Comparison of ENCODE assay signal across 14 cellular contexts in the genomic region with DNA sequence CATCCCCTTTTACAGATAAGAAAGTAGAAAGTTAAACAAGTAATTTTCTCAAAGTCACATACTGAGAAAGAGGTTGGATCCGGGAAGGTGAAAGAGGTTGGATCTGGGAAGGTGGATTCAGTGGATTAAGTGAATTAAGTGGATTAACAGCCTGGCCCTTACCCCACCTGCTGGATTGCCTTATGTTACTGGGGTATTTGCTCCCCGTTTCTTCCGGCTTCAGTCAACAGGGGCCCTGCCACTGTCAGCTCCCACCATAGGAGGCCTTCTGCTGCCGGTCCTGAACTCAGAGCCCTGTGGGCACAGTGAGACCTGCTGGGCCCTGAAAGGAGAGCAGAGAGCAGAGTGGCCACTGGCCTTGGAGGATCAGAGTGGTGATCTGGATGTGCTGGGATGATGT.
DNase-seq lines count a peak whose midpoint lies in the region; ATAC-seq and TF ChIP-seq lines count a peak whose summit lies in the region.
"Had no signal": no experiment of that assay in that cellular context is flagged by ENCODE, and none has a peak within 500 bp of the region (broad histone marks: within the 10 kb centered on the region; RNA-seq: fewer than 3 reads in every experiment).

No MANE protein-coding gene starts in this region.

- H3K27ac Mint-ChIP-seq in stimulated activated naive CD8-positive, alpha-beta T cell treated with anti-CD3 and anti-CD28 coated beads, Interleukin-15, amount 100 ng/mL, for 72 hours: peak overlapping the region; percentile 14 to 23
- H3K27ac Mint-ChIP-seq: CD4-positive, CD25-positive, alpha-beta regulatory T cell; HFFc6 had no signal

- H3K27me3 Mint-ChIP-seq in stimulated activated naive CD8-positive, alpha-beta T cell treated with anti-CD3 and anti-CD28 coated beads, Interleukin-15, amount 100 ng/mL, for 72 hours: no peaks in the 10 kb centered on the region
- H3K27me3 Mint-ChIP-seq: CD4-positive, CD25-positive, alpha-beta regulatory T cell had no signal

- H3K9me3 Mint-ChIP-seq in stimulated activated naive CD8-positive, alpha-beta T cell treated with anti-CD3 and anti-CD28 coated beads, Interleukin-15, amount 100 ng/mL, for 72 hours: no peaks in the 10 kb centered on the region
- H3K9me3 Mint-ChIP-seq: CD4-positive, CD25-positive, alpha-beta regulatory T cell; HFFc6 had no signal

- no peaks in the 10 kb centered on the region for H3K36me3 ChIP-seq in body of pancreas (replicated peaks in 1 of 2; ENCODE audit: insufficient read depth in 1 of 2, low read depth in 2 of 2)
- H3K36me3 ChIP-seq: BLaER1 treated with 17β-estradiol and CSF1 and Interleukin-3, amounts not matched to agents 10 nM and 100 nM had no signal

- H3K27me3 ChIP-seq in body of pancreas: no peaks in the 10 kb centered on the region
- H3K27me3 ChIP-seq: BLaER1 treated with 17β-estradiol and CSF1 and Interleukin-3, amounts not matched to agents 10 nM and 100 nM had no signal

- WGBS in body of pancreas, 2 donors: 86 to 90% methylated on average over 4 of the region's 4 CpGs

- DNase-seq in stimulated activated naive CD8-positive, alpha-beta T cell treated with anti-CD3 and anti-CD28 coated beads, Interleukin-15, amount 100 ng/mL, for 72 hours: no peak
- no peak for DNase-seq in stimulated activated naive CD8-positive, alpha-beta T cell treated with anti-CD3 and anti-CD28 coated beads, Interleukin-15, Interleukin-2, amounts not matched to agents 100 U/mL and 50 U/mL, for 24 hours
- DNase-seq in body of pancreas (no peak), mesenteric fat pad (ENCODE audit: low spot score) (peak; percentile 43), mucosa of gallbladder (ENCODE audit: low spot score) (no peak), NCI-H510A (lab: John Stamatoyannopoulos, UW) (no peak)
- DNase-seq: ACHN; CD4-positive, CD25-positive, alpha-beta regulatory T cell; DMS 273 treated with DMSO at 0.1 percent for 48 hours; HCEC 1CT; HFFc6 had no signal

- H3K4me1 Mint-ChIP-seq in stimulated activated naive CD8-positive, alpha-beta T cell treated with anti-CD3 and anti-CD28 coated beads, Interleukin-15, amount 100 ng/mL, for 72 hours: no peaks in the 10 kb centered on the region
- H3K4me1 Mint-ChIP-seq: CD4-positive, CD25-positive, alpha-beta regulatory T cell had no signal

- no peak for TF ChIP-seq CTCF in body of pancreas (IDR thresholded peaks at IDR 0.05)

- H3K4me3 ChIP-seq in body of pancreas: no peak overlapping the region
- H3K4me3 ChIP-seq: BLaER1 treated with 17β-estradiol and CSF1 and Interleukin-3, amounts not matched to agents 10 nM and 100 nM had no signal

- ATAC-seq in stimulated activated naive CD8-positive, alpha-beta T cell treated with anti-CD3 and anti-CD28 coated beads, Interleukin-15, amount 100 ng/mL, for 72 hours: no peak
- no peak for ATAC-seq in stimulated activated naive CD8-positive, alpha-beta T cell treated with anti-CD3 and anti-CD28 coated beads, Interleukin-15, Interleukin-2, amounts not matched to agents 100 U/mL and 50 U/mL, for 24 hours
- ATAC-seq in body of pancreas (no peak), HG02970 (IDR thresholded peaks at IDR 0.05; ENCODE audit: low FRiP score, unreplicated experiment) (no peak)
- ATAC-seq: HepG2 had no signal

- intact Hi-C loops in body of pancreas (cut with DNase I): no loop called here

- H3K4me3 Mint-ChIP-seq in stimulated activated naive CD8-positive, alpha-beta T cell treated with anti-CD3 and anti-CD28 coated beads, Interleukin-15, amount 100 ng/mL, for 72 hours: no peak overlapping the region
- H3K4me3 Mint-ChIP-seq: CD4-positive, CD25-positive, alpha-beta regulatory T cell; HFFc6 had no signal

- H3K4me1 ChIP-seq in body of pancreas: peaks cover 37% of the 10 kb centered on the region

- H3K27ac ChIP-seq in body of pancreas: peak overlapping the region in 3 of 4 donors; percentile 43 to 68 (median 58)
- H3K27ac ChIP-seq: BLaER1 treated with 17β-estradiol and CSF1 and Interleukin-3, amounts not matched to agents 10 nM and 100 nM had no signal

- no peak for TF ChIP-seq POLR2A in body of pancreas (IDR thresholded peaks at IDR 0.05)

- no peaks in the 10 kb centered on the region for H3K9me3 ChIP-seq in body of pancreas
